Comparison of ENCODE assay signal across 11 cellular contexts in genomic region chrX:131366387-131366786, GRCh38.
DNase-seq lines count a peak whose midpoint lies in the region; ATAC-seq, FAIRE-seq and TF ChIP-seq lines count a peak whose summit lies in the region.
"Had no signal": no experiment of that assay in that cellular context is flagged by ENCODE, and none has a peak within 500 bp of the region (broad histone marks: within the 10 kb centered on the region; RNA-seq: fewer than 3 reads in every experiment).

No MANE protein-coding gene starts in this region.

- no peaks in the 10 kb centered on the region for H3K36me3 Mint-ChIP-seq in activated naive CD8-positive, alpha-beta T cell treated with anti-CD3 and anti-CD28 coated beads for 36 hours

- H3K79me2 ChIP-seq in mammary epithelial cell (ENCODE audit: insufficient read depth, low read length) = no peaks in the 10 kb centered on the region

- H3K4me1 Mint-ChIP-seq in activated naive CD8-positive, alpha-beta T cell treated with anti-CD3 and anti-CD28 coated beads for 36 hours = peaks cover 2% of the 10 kb centered on the region

- DNase-seq in T47D (ENCODE audit: low read depth in 1 of 2, low spot score in 1 of 2) (peak; percentile 9 to 29), mammary epithelial cell (no peak), SK-MEL-5 (ENCODE audit: low read depth, low spot score) (peak; percentile 42), kidney (no peak), DMS79 (lab: John Stamatoyannopoulos, UW) (no peak), mucosa of gallbladder (ENCODE audit: low spot score) (no peak)
- DNase-seq in activated naive CD8-positive, alpha-beta T cell treated with anti-CD3 and anti-CD28 coated beads for 36 hours = no peak
- DNase-seq: amygdala had no signal

- peaks cover 2% of the 10 kb centered on the region for H3K27me3 ChIP-seq in mammary epithelial cell (ENCODE audit: insufficient read depth, low read length)

- WGBS in mammary epithelial cell (ENCODE audit: low coverage, missing lambda C conversion rate) = 28% methylated on average over 6 of the region's 6 CpGs

- no peaks in the 10 kb centered on the region for H3K4me1 ChIP-seq in mammary epithelial cell (ENCODE audit: insufficient read depth, low read length)
- no peaks in the 10 kb centered on the region for H3K4me1 ChIP-seq in kidney (ENCODE audit: control insufficient read depth in 1 of 2, insufficient read depth in 1 of 2, low read depth in 1 of 2, low read length in 2 of 2)
- H3K4me1 ChIP-seq: tibial nerve had no signal

- intact Hi-C loops in mammary epithelial cell (cut with micrococcal nuclease) = no loop called here
- intact Hi-C loops in kidney (cut with DNase I) = no loop called here

- no peaks in the 10 kb centered on the region for H3K27me3 Mint-ChIP-seq in activated naive CD8-positive, alpha-beta T cell treated with anti-CD3 and anti-CD28 coated beads for 36 hours

- no peak for ATAC-seq in GM21723 (IDR thresholded peaks at IDR 0.05; ENCODE audit: unreplicated experiment)

- H3K4me2 ChIP-seq in mammary epithelial cell (ENCODE audit: insufficient read depth, low read depth, low read length) = no peak overlapping the region

- no peaks in the 10 kb centered on the region for H3K9me3 Mint-ChIP-seq in activated naive CD8-positive, alpha-beta T cell treated with anti-CD3 and anti-CD28 coated beads for 36 hours
- H3K9me3 Mint-ChIP-seq: T-helper 1 cell treated with Interleukin-12 subunit alpha and Interleukin-12 subunit beta and Interleukin-4 antibody, amounts not matched to agents 30 μg/mL and 1 μg/mL, for 36 hours had no signal

- dilution Hi-C loops in mammary epithelial cell (cut with HindIII; ENCODE audit: low sequenced_read_pairs) = no loop called here

- in situ Hi-C loops in T47D (cut with HindIII; ENCODE audit: low pct_unique_long_range_greater_than_20kb, low sequenced_read_pairs) = no loop called here
- in situ Hi-C loops in mammary epithelial cell (cut with MboI; ENCODE audit: low sequenced_read_pairs in 2 of 2) = no loop called here
- in situ Hi-C loops in SK-MEL-5 (cut with HindIII; ENCODE audit: low pct_unique_long_range_greater_than_20kb, low sequenced_read_pairs) = no loop called here

- H3K27ac Mint-ChIP-seq in activated naive CD8-positive, alpha-beta T cell treated with anti-CD3 and anti-CD28 coated beads for 36 hours = no peak overlapping the region
- H3K27ac Mint-ChIP-seq: T-helper 1 cell treated with Interleukin-12 subunit alpha and Interleukin-12 subunit beta and Interleukin-4 antibody, amounts not matched to agents 30 μg/mL and 1 μg/mL, for 36 hours had no signal

- H3K36me3 ChIP-seq in mammary epithelial cell (ENCODE audit: insufficient read depth, low read length) (no peaks in the 10 kb centered on the region), kidney (ENCODE audit: control insufficient read depth in 1 of 2, insufficient read depth in 2 of 2, low read length in 2 of 2) (no peaks in the 10 kb centered on the region)
- H3K36me3 ChIP-seq: tibial nerve had no signal

- peak in 1 of 2 donors; percentile 17 for TF ChIP-seq CTCF in mammary epithelial cell (conservative IDR thresholded peaks at IDR 0.05 in 1 of 2, IDR thresholded peaks at IDR 0.05 in 1 of 2; ENCODE audit: extremely low read depth in 1 of 2, insufficient read depth in 1 of 2, low read depth in 1 of 2, low read length in 2 of 2)
- no peak for TF ChIP-seq CTCF in kidney (IDR thresholded peaks at IDR 0.05; ENCODE audit: borderline replicate concordance, extremely low read depth, insufficient read depth)

- no peak overlapping the region for H3K9ac ChIP-seq in mammary epithelial cell (ENCODE audit: insufficient read depth, low read length)
- H3K9ac ChIP-seq in kidney (ENCODE audit: low read length in 2 of 2) = no peak overlapping the region

- no peaks in the 10 kb centered on the region for H3K9me3 ChIP-seq in mammary epithelial cell (replicated peaks; ENCODE audit: insufficient read depth, low read length)
- H3K9me3 ChIP-seq in kidney (ENCODE audit: control insufficient read depth in 1 of 2, low read length in 2 of 2) = no peaks in the 10 kb centered on the region
- H3K9me3 ChIP-seq: tibial nerve had no signal

- no peaks in the 10 kb centered on the region for H4K20me1 ChIP-seq in mammary epithelial cell (ENCODE audit: insufficient read depth, low read length)

- H3K4me3 Mint-ChIP-seq in activated naive CD8-positive, alpha-beta T cell treated with anti-CD3 and anti-CD28 coated beads for 36 hours = no peak overlapping the region
- H3K4me3 Mint-ChIP-seq: T-helper 1 cell treated with Interleukin-12 subunit alpha and Interleukin-12 subunit beta and Interleukin-4 antibody, amounts not matched to agents 30 μg/mL and 1 μg/mL, for 36 hours had no signal

- peak; percentile 94 for FAIRE-seq in kidney (lab: Jason Lieb, UNC)

- H3K4me3 ChIP-seq in mammary epithelial cell (replicated peaks in 1 of 3; ENCODE audit: insufficient read depth in 1 of 3, low read depth in 2 of 3, low read length in 3 of 3) (no peak overlapping the region), kidney (ENCODE audit: low read length in 2 of 2) (no peak overlapping the region)
- H3K4me3 ChIP-seq: tibial nerve had no signal

- CTCF ChIA-PET in mammary epithelial cell (lab: Charles Lee; ENCODE audit: low non-redundant PET) = no interaction called here

- H2AFZ ChIP-seq in mammary epithelial cell (ENCODE audit: low read depth, low read length) = no peak overlapping the region

- no TSS peak for BruUV-seq in mammary epithelial cell (replicated peaks; lab: Mats Ljungman, UMichigan)

- H3K27ac ChIP-seq in mammary epithelial cell (ENCODE audit: insufficient read depth, low read depth, low read length) (no peak overlapping the region), kidney (ENCODE audit: low read depth in 2 of 2, low read length in 2 of 2) (no peak overlapping the region)
- H3K27ac ChIP-seq: tibial nerve had no signal

Comparison
In these comparisons a context has a peak if more than half of its experiments do, and no peak if none do; other contexts are left out.
1. DNase-seq: peak in T47D (2 of 2) and SK-MEL-5 (single experiment); none in mammary epithelial cell (single experiment), kidney (single experiment), DMS79 (single experiment), activated naive CD8-positive, alpha-beta T cell treated with anti-CD3 and anti-CD28 coated beads for 36 hours (single experiment) and mucosa of gallbladder (single experiment).